ENCODE assay signal across 10 cellular contexts in genomic region chr22:20818471-20818870, GRCh38. TPM values are rescaled to one million over a fixed set of nuclear protein-coding genes. Genes with fewer than 3 reads are reported as not detected.
"Had no signal": no experiment of that assay in that cellular context is flagged by ENCODE, and none has a peak within 500 bp of the region (broad histone marks: within the 10 kb centered on the region; RNA-seq: fewer than 3 reads in every experiment).

No MANE protein-coding gene starts in this region.

- H3K4me3 ChIP-seq: GM23338 had no signal

- FAIRE-seq: H1, H54, HTR-8/SVneo had no signal

- DNase-seq: H9, HFFc6, IMR-90, KBM-7 had no signal

- H3K4me2 ChIP-seq: GM23338 had no signal

- H2AFZ ChIP-seq: GM23338 had no signal

- ATAC-seq: GM23338, HCT116 had no signal

RNA-seq across cellular contexts. Expression of gene SERPIND1, which starts 44.6 kb away (rescaled TPM):
- total RNA-seq: GM23338, H1, H9, HT-29, IMR-90 had no signal
- polyA plus RNA-seq: GM23338, H1 had no signal
